Comparison of ENCODE assay signal across 15 cellular contexts in the genomic region with DNA sequence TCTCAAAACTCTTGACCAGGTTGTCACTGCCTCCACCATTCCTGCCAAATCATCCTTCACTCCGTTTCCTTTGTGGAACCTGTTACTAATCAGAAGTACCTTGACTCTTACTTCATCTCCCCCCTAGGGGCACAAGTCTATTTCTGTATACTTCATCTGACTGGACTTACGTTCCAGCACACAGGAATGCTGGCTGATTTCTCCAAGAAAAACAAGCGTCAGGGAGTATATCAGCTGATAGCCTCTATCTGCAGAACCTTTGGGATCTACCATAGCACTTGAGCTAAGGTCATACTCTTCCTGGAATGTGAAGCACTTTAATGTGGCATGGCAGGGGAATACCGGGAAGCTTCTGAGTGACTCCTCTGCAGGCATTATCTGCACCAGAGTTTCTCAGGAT.
"Had no signal": no experiment of that assay in that cellular context is flagged by ENCODE, and none has a peak within 500 bp of the region (broad histone marks: within the 10 kb centered on the region; RNA-seq: fewer than 3 reads in every experiment).

No MANE protein-coding gene starts in this region.

- H3K4me2 ChIP-seq: smooth muscle cell had no signal

- H3K4me1 ChIP-seq: colonic mucosa, heart right ventricle, right atrium auricular region, uterus had no signal

- H3K27me3 Mint-ChIP-seq: activated CD4-positive, alpha-beta memory T cell treated with anti-CD3 and anti-CD28 coated beads for 36 hours; activated naive CD8-positive, alpha-beta T cell treated with anti-CD3 and anti-CD28 coated beads, Interleukin-2, amount 10 ng/mL, durations not matched to agents 7 days and 5 days had no signal

- H3K27ac Mint-ChIP-seq: activated CD4-positive, alpha-beta memory T cell treated with anti-CD3 and anti-CD28 coated beads for 36 hours; activated naive CD8-positive, alpha-beta T cell treated with anti-CD3 and anti-CD28 coated beads, Interleukin-2, amount 10 ng/mL, durations not matched to agents 7 days and 5 days; activated T-cell treated with anti-CD3 and anti-CD28 coated beads, Interleukin-2, amount 50 U/mL, for 72 hours; naive B cell had no signal

- H3K27ac ChIP-seq: colonic mucosa, heart right ventricle, neutrophil, right atrium auricular region, uterus had no signal

- H3K9me3 ChIP-seq: colonic mucosa, neutrophil, uterus had no signal

- DNase-seq: activated CD4-positive, alpha-beta memory T cell treated with anti-CD3 and anti-CD28 coated beads for 36 hours; activated gamma-delta T cell treated with Interleukin-2 at 50 U/mL for 16 hours; activated naive CD8-positive, alpha-beta T cell treated with anti-CD3 and anti-CD28 coated beads, Interleukin-2, amount 10 ng/mL, durations not matched to agents 7 days and 5 days; activated T-cell treated with anti-CD3 and anti-CD28 coated beads, Interleukin-2, amount 50 U/mL, for 72 hours; anterior cingulate cortex; colonic mucosa; heart right ventricle; naive B cell; posterior cingulate gyrus; T-helper 9 cell; uterus had no signal

- H3K4me3 ChIP-seq: colonic mucosa, heart right ventricle, lung, right atrium auricular region, smooth muscle cell, uterus had no signal

- ATAC-seq: activated T-cell treated with anti-CD3 and anti-CD28 coated beads, Interleukin-2, amount 50 U/mL, for 72 hours had no signal

- H3K4me1 Mint-ChIP-seq: activated naive CD8-positive, alpha-beta T cell treated with anti-CD3 and anti-CD28 coated beads, Interleukin-2, amount 10 ng/mL, durations not matched to agents 7 days and 5 days; naive B cell had no signal

- H3K9me3 Mint-ChIP-seq: activated naive CD8-positive, alpha-beta T cell treated with anti-CD3 and anti-CD28 coated beads, Interleukin-2, amount 10 ng/mL, durations not matched to agents 7 days and 5 days had no signal

- H3K36me3 Mint-ChIP-seq: activated CD4-positive, alpha-beta memory T cell treated with anti-CD3 and anti-CD28 coated beads for 36 hours; activated naive CD8-positive, alpha-beta T cell treated with anti-CD3 and anti-CD28 coated beads, Interleukin-2, amount 10 ng/mL, durations not matched to agents 7 days and 5 days; naive B cell had no signal

- H3K27me3 ChIP-seq: colonic mucosa, heart right ventricle, neutrophil, right atrium auricular region, uterus had no signal

- H3K36me3 ChIP-seq: colonic mucosa, heart right ventricle, neutrophil, right atrium auricular region, uterus had no signal

- H3K4me3 Mint-ChIP-seq: activated CD4-positive, alpha-beta memory T cell treated with anti-CD3 and anti-CD28 coated beads for 36 hours; activated naive CD8-positive, alpha-beta T cell treated with anti-CD3 and anti-CD28 coated beads, Interleukin-2, amount 10 ng/mL, durations not matched to agents 7 days and 5 days; activated T-cell treated with anti-CD3 and anti-CD28 coated beads, Interleukin-2, amount 50 U/mL, for 72 hours; naive B cell had no signal
